25 cellular contexts compared by ENCODE assay signal in the genomic region with DNA sequence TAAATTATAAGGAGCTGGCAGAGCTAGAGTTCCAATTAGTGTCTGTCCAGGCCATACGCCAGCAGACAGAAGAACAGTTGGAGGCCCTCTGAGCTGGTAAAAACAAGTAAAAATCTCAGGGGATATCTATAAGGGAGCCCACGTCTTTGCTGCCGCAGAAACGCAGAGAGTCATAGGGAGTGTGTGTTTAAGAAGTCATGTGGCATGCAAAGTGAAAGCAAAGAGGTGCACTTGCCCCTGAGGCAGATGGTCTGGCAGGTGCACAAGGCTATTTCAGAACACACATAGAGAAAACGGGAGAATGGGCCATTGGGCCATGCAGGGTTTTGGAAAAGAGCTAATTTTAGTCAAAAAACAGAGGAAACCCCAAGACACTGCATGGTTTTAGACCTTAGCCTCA.
"Had no signal": no experiment of that assay in that cellular context is flagged by ENCODE, and none has a peak within 500 bp of the region (broad histone marks: within the 10 kb centered on the region; RNA-seq: fewer than 3 reads in every experiment).

No MANE protein-coding gene starts in this region.

- H3K4me1 Mint-ChIP-seq: activated naive CD8-positive, alpha-beta T cell treated with anti-CD3 and anti-CD28 coated beads, Interleukin-2, amount 10 ng/mL, durations not matched to agents 7 days and 5 days; T-helper 17 cell; WTC11 had no signal

- H3K27ac ChIP-seq: adrenal gland, breast epithelium, PC-9 had no signal

- H3K9me3 ChIP-seq: adrenal gland, breast epithelium had no signal

- H3K27me3 Mint-ChIP-seq: activated naive CD8-positive, alpha-beta T cell treated with anti-CD3 and anti-CD28 coated beads, Interleukin-2, amount 10 ng/mL, durations not matched to agents 7 days and 5 days; T-helper 17 cell had no signal

- H2AFZ ChIP-seq: PC-9 had no signal

- H3K4me3 Mint-ChIP-seq: activated CD8-positive, alpha-beta T cell treated with anti-CD3 and anti-CD28 coated beads, Interleukin-2, amount 10 ng/mL, durations not matched to agents 7 days and 5 days; activated naive CD8-positive, alpha-beta T cell treated with anti-CD3 and anti-CD28 coated beads, Interleukin-2, amount 10 ng/mL, durations not matched to agents 7 days and 5 days; T-helper 17 cell; WTC11 had no signal

- H3K4me1 ChIP-seq: adrenal gland, breast epithelium had no signal

- H3K4me3 ChIP-seq: adrenal gland, breast epithelium, PC-9 had no signal

- H3K27ac Mint-ChIP-seq: activated CD8-positive, alpha-beta T cell treated with anti-CD3 and anti-CD28 coated beads, Interleukin-2, amount 10 ng/mL, durations not matched to agents 7 days and 5 days; activated naive CD8-positive, alpha-beta T cell treated with anti-CD3 and anti-CD28 coated beads, Interleukin-2, amount 10 ng/mL, durations not matched to agents 7 days and 5 days; T-helper 17 cell; WTC11 had no signal

- DNase-seq: activated CD4-positive, alpha-beta T cell treated with anti-CD3 and anti-CD28 coated beads for 48 hours; activated CD4-positive, alpha-beta T cell treated with anti-CD3 and anti-CD28 coated beads, Interleukin-2, amount 50 U/mL, for 4 hours; activated CD4-positive, CD25-positive, alpha-beta regulatory T cell treated with anti-CD3 and anti-CD28 coated beads, Interleukin-2, amount 50 U/mL, for 72 hours; activated CD8-positive, alpha-beta memory T cell treated with anti-CD3 and anti-CD28 coated beads, Interleukin-2, amount 50 U/mL, for 48 hours; activated CD8-positive, alpha-beta T cell treated with anti-CD3 and anti-CD28 coated beads, Interleukin-2, amount 10 ng/mL, durations not matched to agents 7 days and 5 days; activated naive CD4-positive, alpha-beta T cell treated with anti-CD3 and anti-CD28 coated beads, Interleukin-2, amount 50 U/mL, for 16 hours; activated naive CD8-positive, alpha-beta T cell treated with anti-CD3 and anti-CD28 coated beads, Interleukin-2, amount 10 ng/mL, durations not matched to agents 7 days and 5 days; activated T-cell treated with anti-CD3 and anti-CD28 coated beads, Interleukin-2, amount 50 U/mL, for 1 hour; adrenal gland; anterior cingulate cortex; caudate nucleus; KG1; NCI-H1092; NCI-H1436; NCI-H1694 treated with DMSO at 0.1 percent for 48 hours; NCI-H2029 treated with DMSO at 0.1 percent for 48 hours; NCI-H446; NCI-H526; NCI-H82; PC-9; SIG-M5; T-helper 17 cell; T-helper 9 cell had no signal

- H3K36me3 ChIP-seq: adrenal gland, breast epithelium had no signal

- H3K4me2 ChIP-seq: PC-9 had no signal

- H3K9me3 Mint-ChIP-seq: activated naive CD8-positive, alpha-beta T cell treated with anti-CD3 and anti-CD28 coated beads, Interleukin-2, amount 10 ng/mL, durations not matched to agents 7 days and 5 days had no signal

- H3K36me3 Mint-ChIP-seq: activated naive CD8-positive, alpha-beta T cell treated with anti-CD3 and anti-CD28 coated beads, Interleukin-2, amount 10 ng/mL, durations not matched to agents 7 days and 5 days; WTC11 had no signal
